ENCODE assay signal across 13 cellular contexts in genomic region chr15:23425327-23425726, GRCh38. TPM values are rescaled to one million over a fixed set of nuclear protein-coding genes. Genes with fewer than 3 reads are reported as not detected.
"Had no signal": no experiment of that assay in that cellular context is flagged by ENCODE, and none has a peak within 500 bp of the region (broad histone marks: within the 10 kb centered on the region; RNA-seq: fewer than 3 reads in every experiment).

No MANE protein-coding gene starts in this region.

RNA-seq across cellular contexts. Expression of gene GOLGA6L2, which starts 21.7 kb away (rescaled TPM):
- total RNA-seq: stomach, subcutaneous adipose tissue, suprapubic skin, temporal lobe, thoracic aorta, thyroid gland, tibial nerve, transverse colon, upper lobe of left lung, ureter, urinary bladder, uterus, vagina had no signal
- polyA plus RNA-seq: stomach, urinary bladder had no signal
